1 cellular context compared by ENCODE assay signal in genomic region chr20:50290815-50291214, GRCh38.
TF ChIP-seq lines count a peak whose summit lies in the region.

No MANE protein-coding gene starts in this region.

TF ChIP-seq in IMR-90, 13 proteins besides CTCF, POLR2A, EP300 and RAD21:
- TF ChIP-seq FOS (IDR thresholded peaks at IDR 0.05; ENCODE audit: low read depth, low read length) (no peak), CHD1 (IDR thresholded peaks at IDR 0.05; ENCODE audit: low read depth, low read length) (no peak), SMC3 (IDR thresholded peaks at IDR 0.05; ENCODE audit: low read depth, low read length) (no peak), MAFK (IDR thresholded peaks at IDR 0.05; ENCODE audit: low read depth, low read length) (no peak), BHLHE40 (IDR thresholded peaks at IDR 0.05; ENCODE audit: low read depth, low read length) (no peak), MXI1 (IDR thresholded peaks at IDR 0.05; ENCODE audit: borderline replicate concordance, low read depth, low read length) (no peak), MAZ (IDR thresholded peaks at IDR 0.05; ENCODE audit: borderline replicate concordance, low read depth, low read length) (no peak), ELK1 (IDR thresholded peaks at IDR 0.05; ENCODE audit: borderline replicate concordance, low read depth, low read length) (no peak), RFX5 (IDR thresholded peaks at IDR 0.05; ENCODE audit: low read depth, low read length) (no peak), RCOR1 (IDR thresholded peaks at IDR 0.05; ENCODE audit: insufficient replicate concordance, low read length) (no peak), CEBPB (IDR thresholded peaks at IDR 0.05; ENCODE audit: low read depth, low read length) (no peak), NFE2L2 (IDR thresholded peaks at IDR 0.05; ENCODE audit: low read depth, low read length) (no peak)
